In the genomic region with DNA sequence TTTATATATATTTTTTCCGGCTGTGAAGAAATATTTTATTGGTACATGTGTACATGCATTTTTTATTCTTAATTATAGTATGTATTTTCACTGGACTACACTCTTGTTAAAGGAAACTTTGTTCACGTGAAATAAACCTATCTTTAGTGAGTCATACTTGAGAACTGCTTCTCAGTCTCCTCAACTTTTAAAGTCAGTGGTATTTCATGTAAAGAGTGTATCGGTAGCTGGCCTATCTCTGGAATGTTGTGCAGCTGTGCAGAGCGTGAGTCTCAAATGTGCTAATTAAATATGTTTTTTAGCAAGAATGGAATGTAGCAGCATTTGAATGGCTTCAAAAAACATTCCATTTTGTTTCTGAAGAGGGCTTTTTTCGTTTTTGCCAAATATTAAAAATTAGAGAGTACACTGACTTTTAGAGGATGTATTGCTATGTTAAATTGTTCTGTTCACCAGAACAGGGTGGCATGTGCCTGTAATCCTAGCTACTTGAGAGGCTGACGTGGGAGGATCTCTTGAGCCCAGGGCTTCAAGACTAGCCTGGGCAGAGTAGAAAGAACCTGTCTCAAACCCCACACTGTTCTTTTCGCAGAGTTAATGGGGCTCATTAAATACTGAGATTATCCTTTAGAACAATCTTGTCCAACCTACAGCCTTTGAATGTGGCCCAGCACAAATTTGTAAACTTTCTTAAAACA, we compare ENCODE assay signal across 1 cellular context.
TF ChIP-seq lines count a peak whose summit lies in the region.

No MANE protein-coding gene starts in this region.

TF ChIP-seq in HepG2, 621 proteins besides CTCF, POLR2A, EP300 and RAD21:
- TF ChIP-seq ZNF468 (CRISPR knock-in tag; IDR thresholded peaks at IDR 0.05) (no peak), ZNF101 (CRISPR knock-in tag; IDR thresholded peaks at IDR 0.05; ENCODE audit: borderline replicate concordance, low read depth) (no peak), HNRNPLL (IDR thresholded peaks at IDR 0.05; ENCODE audit: low read depth, low read length, poor library complexity, severe bottlenecking) (no peak), PPARG (CRISPR knock-in tag; conservative IDR thresholded peaks at IDR 0.05) (no peak), BCL6 (CRISPR knock-in tag; IDR thresholded peaks at IDR 0.05) (no peak), ZSCAN31 (CRISPR knock-in tag; IDR thresholded peaks at IDR 0.05; ENCODE audit: low read depth) (no peak)
- TF ChIP-seq, protein P1, sequence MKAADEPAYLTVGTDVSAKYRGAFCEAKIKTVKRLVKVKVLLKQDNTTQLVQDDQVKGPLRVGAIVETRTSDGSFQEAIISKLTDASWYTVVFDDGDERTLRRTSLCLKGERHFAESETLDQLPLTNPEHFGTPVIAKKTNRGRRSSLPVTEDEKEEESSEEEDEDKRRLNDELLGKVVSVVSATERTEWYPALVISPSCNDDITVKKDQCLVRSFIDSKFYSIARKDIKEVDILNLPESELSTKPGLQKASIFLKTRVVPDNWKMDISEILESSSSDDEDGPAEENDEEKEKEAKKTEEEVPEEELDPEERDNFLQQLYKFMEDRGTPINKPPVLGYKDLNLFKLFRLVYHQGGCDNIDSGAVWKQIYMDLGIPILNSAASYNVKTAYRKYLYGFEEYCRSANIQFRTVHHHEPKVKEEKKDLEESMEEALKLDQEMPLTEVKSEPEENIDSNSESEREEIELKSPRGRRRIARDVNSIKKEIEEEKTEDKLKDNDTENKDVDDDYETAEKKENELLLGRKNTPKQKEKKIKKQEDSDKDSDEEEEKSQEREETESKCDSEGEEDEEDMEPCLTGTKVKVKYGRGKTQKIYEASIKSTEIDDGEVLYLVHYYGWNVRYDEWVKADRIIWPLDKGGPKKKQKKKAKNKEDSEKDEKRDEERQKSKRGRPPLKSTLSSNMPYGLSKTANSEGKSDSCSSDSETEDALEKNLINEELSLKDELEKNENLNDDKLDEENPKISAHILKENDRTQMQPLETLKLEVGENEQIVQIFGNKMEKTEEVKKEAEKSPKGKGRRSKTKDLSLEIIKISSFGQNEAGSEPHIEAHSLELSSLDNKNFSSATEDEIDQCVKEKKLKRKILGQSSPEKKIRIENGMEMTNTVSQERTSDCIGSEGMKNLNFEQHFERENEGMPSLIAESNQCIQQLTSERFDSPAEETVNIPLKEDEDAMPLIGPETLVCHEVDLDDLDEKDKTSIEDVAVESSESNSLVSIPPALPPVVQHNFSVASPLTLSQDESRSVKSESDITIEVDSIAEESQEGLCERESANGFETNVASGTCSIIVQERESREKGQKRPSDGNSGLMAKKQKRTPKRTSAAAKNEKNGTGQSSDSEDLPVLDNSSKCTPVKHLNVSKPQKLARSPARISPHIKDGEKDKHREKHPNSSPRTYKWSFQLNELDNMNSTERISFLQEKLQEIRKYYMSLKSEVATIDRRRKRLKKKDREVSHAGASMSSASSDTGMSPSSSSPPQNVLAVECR (CRISPR knock-in tag; IDR thresholded peaks at IDR 0.05; ENCODE audit: borderline replicate concordance), result no peak
- TF ChIP-seq, protein P2, sequence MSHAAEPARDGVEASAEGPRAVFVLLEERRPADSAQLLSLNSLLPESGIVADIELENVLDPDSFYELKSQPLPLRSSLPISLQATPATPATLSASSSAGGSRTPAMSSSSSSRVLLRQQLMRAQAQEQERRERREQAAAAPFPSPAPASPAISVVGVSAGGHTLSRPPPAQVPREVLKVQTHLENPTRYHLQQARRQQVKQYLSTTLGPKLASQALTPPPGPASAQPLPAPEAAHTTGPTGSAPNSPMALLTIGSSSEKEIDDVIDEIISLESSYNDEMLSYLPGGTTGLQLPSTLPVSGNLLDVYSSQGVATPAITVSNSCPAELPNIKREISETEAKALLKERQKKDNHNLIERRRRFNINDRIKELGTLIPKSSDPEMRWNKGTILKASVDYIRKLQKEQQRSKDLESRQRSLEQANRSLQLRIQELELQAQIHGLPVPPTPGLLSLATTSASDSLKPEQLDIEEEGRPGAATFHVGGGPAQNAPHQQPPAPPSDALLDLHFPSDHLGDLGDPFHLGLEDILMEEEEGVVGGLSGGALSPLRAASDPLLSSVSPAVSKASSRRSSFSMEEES (CRISPR knock-in tag; IDR thresholded peaks at IDR 0.05), result no peak
- TF ChIP-seq, protein P3, sequence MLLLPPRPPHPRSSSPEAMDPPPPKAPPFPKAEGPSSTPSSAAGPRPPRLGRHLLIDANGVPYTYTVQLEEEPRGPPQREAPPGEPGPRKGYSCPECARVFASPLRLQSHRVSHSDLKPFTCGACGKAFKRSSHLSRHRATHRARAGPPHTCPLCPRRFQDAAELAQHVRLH (CRISPR knock-in tag; IDR thresholded peaks at IDR 0.05; ENCODE audit: borderline replicate concordance, low read depth), result no peak
